Comparison of ENCODE assay signal across 2 cellular contexts in the genomic region with DNA sequence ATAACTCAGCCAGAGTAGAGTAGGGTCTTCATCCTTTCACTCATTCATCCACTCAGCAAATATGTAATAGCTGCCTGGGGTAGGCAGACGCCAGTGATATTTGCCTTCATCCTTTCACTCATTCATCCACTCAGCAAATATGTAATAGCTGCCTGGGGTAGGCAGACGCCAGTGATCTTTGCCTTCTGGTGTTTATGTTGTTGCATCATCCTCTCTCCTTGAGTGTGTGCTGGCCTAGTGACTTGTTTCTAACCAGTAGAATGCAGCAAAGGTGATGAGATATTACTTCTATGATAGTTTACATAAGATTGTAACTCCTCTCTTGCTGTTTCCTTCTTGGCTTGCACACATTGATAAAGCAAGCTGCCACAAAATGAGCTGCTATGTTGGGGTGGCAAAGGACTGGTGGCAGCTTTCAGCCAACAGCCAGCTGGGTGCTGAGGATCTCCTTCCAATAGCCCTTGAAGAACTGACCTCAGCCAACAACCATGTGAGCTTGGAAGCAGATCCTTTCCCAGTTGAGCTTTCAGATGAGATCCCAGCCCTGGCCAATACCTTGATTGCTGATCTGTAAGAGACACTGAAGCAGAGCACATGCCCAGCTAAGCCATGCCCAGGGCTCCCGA.
TF ChIP-seq lines count a peak whose summit lies in the region.

No MANE protein-coding gene starts in this region.

TF ChIP-seq in HepG2, 621 proteins besides CTCF, POLR2A, EP300 and RAD21 (continues in another document):
- TF ChIP-seq ZNF296 (CRISPR knock-in tag; conservative IDR thresholded peaks at IDR 0.05) (no peak), ZNF775 (CRISPR knock-in tag; IDR thresholded peaks at IDR 0.05; ENCODE audit: borderline replicate concordance) (no peak), FOXO1 (CRISPR knock-in tag; IDR thresholded peaks at IDR 0.05) (no peak), MAFK (conservative IDR thresholded peaks at IDR 0.05 in 1 of 2, IDR thresholded peaks at IDR 0.05 in 1 of 2; ENCODE audit: low read length in 2 of 2) (peak; percentile 26 to 32; a peak in 1 of 4 replicates), ZNF225 (CRISPR knock-in tag; IDR thresholded peaks at IDR 0.05) (no peak), NCOA2 (CRISPR knock-in tag; IDR thresholded peaks at IDR 0.05) (no peak), ZNF232 (CRISPR knock-in tag; IDR thresholded peaks at IDR 0.05; ENCODE audit: borderline replicate concordance) (no peak), SNAI1 (CRISPR knock-in tag; IDR thresholded peaks at IDR 0.05; ENCODE audit: borderline replicate concordance) (no peak), HMG20A (CRISPR knock-in tag; IDR thresholded peaks at IDR 0.05; ENCODE audit: borderline replicate concordance) (peak; percentile 27; the same call in 1 of the 2 replicates), CEBPG (CRISPR knock-in tag; IDR thresholded peaks at IDR 0.05) (peak; percentile 81), CHD4 (IDR thresholded peaks at IDR 0.05; ENCODE audit: borderline replicate concordance, low read length) (no peak), NBN (conservative IDR thresholded peaks at IDR 0.05) (no peak), RBM39 (IDR thresholded peaks at IDR 0.05; ENCODE audit: low read depth, low read length, poor library complexity, severe bottlenecking) (no peak), SALL2 (CRISPR knock-in tag; IDR thresholded peaks at IDR 0.05) (no peak), XRCC5 (optimal IDR thresholded peaks at IDR 0.05; ENCODE audit: low read length) (no peak), ZFP36L1 (CRISPR knock-in tag; IDR thresholded peaks at IDR 0.05) (no peak), GTF3A (CRISPR knock-in tag; conservative IDR thresholded peaks at IDR 0.05) (no peak), CEBPB (IDR thresholded peaks at IDR 0.05; ENCODE audit: borderline replicate concordance, low read depth, low read length) (peak; percentile 71)
- TF ChIP-seq, protein P1, sequence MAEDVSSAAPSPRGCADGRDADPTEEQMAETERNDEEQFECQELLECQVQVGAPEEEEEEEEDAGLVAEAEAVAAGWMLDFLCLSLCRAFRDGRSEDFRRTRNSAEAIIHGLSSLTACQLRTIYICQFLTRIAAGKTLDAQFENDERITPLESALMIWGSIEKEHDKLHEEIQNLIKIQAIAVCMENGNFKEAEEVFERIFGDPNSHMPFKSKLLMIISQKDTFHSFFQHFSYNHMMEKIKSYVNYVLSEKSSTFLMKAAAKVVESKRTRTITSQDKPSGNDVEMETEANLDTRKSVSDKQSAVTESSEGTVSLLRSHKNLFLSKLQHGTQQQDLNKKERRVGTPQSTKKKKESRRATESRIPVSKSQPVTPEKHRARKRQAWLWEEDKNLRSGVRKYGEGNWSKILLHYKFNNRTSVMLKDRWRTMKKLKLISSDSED (CRISPR knock-in tag; IDR thresholded peaks at IDR 0.05) = no peak
- TF ChIP-seq, protein P2, sequence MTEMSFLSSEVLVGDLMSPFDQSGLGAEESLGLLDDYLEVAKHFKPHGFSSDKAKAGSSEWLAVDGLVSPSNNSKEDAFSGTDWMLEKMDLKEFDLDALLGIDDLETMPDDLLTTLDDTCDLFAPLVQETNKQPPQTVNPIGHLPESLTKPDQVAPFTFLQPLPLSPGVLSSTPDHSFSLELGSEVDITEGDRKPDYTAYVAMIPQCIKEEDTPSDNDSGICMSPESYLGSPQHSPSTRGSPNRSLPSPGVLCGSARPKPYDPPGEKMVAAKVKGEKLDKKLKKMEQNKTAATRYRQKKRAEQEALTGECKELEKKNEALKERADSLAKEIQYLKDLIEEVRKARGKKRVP (CRISPR knock-in tag; IDR thresholded peaks at IDR 0.05) = peak; percentile 49 to 89; a peak in 2 of 4 replicates
- TF ChIP-seq, protein P3, sequence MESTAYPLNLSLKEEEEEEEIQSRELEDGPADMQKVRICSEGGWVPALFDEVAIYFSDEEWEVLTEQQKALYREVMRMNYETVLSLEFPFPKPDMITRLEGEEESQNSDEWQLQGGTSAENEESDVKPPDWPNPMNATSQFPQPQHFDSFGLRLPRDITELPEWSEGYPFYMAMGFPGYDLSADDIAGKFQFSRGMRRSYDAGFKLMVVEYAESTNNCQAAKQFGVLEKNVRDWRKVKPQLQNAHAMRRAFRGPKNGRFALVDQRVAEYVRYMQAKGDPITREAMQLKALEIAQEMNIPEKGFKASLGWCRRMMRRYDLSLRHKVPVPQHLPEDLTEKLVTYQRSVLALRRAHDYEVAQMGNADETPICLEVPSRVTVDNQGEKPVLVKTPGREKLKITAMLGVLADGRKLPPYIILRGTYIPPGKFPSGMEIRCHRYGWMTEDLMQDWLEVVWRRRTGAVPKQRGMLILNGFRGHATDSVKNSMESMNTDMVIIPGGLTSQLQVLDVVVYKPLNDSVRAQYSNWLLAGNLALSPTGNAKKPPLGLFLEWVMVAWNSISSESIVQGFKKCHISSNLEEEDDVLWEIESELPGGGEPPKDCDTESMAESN (CRISPR knock-in tag; conservative IDR thresholded peaks at IDR 0.05) = no peak
- TF ChIP-seq, protein P4, sequence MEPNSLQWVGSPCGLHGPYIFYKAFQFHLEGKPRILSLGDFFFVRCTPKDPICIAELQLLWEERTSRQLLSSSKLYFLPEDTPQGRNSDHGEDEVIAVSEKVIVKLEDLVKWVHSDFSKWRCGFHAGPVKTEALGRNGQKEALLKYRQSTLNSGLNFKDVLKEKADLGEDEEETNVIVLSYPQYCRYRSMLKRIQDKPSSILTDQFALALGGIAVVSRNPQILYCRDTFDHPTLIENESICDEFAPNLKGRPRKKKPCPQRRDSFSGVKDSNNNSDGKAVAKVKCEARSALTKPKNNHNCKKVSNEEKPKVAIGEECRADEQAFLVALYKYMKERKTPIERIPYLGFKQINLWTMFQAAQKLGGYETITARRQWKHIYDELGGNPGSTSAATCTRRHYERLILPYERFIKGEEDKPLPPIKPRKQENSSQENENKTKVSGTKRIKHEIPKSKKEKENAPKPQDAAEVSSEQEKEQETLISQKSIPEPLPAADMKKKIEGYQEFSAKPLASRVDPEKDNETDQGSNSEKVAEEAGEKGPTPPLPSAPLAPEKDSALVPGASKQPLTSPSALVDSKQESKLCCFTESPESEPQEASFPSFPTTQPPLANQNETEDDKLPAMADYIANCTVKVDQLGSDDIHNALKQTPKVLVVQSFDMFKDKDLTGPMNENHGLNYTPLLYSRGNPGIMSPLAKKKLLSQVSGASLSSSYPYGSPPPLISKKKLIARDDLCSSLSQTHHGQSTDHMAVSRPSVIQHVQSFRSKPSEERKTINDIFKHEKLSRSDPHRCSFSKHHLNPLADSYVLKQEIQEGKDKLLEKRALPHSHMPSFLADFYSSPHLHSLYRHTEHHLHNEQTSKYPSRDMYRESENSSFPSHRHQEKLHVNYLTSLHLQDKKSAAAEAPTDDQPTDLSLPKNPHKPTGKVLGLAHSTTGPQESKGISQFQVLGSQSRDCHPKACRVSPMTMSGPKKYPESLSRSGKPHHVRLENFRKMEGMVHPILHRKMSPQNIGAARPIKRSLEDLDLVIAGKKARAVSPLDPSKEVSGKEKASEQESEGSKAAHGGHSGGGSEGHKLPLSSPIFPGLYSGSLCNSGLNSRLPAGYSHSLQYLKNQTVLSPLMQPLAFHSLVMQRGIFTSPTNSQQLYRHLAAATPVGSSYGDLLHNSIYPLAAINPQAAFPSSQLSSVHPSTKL (CRISPR knock-in tag; IDR thresholded peaks at IDR 0.05) = peak; percentile 37; the same call in 1 of the 2 replicates

TF ChIP-seq in HEK293T, 16 proteins besides CTCF, POLR2A, EP300 and RAD21:
- TF ChIP-seq SUZ12 (IDR thresholded peaks at IDR 0.05) (no peak), LEF1 (IDR thresholded peaks at IDR 0.05; ENCODE audit: borderline replicate concordance) (no peak), HDGF (IDR thresholded peaks at IDR 0.05; ENCODE audit: borderline replicate concordance) (no peak), CTBP1 (IDR thresholded peaks at IDR 0.05; ENCODE audit: borderline replicate concordance) (no peak), TARDBP (IDR thresholded peaks at IDR 0.05) (no peak), FOXA1 (IDR thresholded peaks at IDR 0.05) (no peak), FOXK2 (IDR thresholded peaks at IDR 0.05) (no peak), ARNT (IDR thresholded peaks at IDR 0.05) (no peak), L3MBTL2 (conservative IDR thresholded peaks at IDR 0.05) (no peak), NFRKB (IDR thresholded peaks at IDR 0.05) (no peak), FOXM1 (IDR thresholded peaks at IDR 0.05; ENCODE audit: borderline replicate concordance) (no peak), SP1 (IDR thresholded peaks at IDR 0.05) (no peak), BHLHE40 (IDR thresholded peaks at IDR 0.05; ENCODE audit: borderline replicate concordance) (no peak), ELF4 (IDR thresholded peaks at IDR 0.05) (no peak), ZNF384 (IDR thresholded peaks at IDR 0.05) (no peak)
- TF ChIP-seq, protein P5, sequence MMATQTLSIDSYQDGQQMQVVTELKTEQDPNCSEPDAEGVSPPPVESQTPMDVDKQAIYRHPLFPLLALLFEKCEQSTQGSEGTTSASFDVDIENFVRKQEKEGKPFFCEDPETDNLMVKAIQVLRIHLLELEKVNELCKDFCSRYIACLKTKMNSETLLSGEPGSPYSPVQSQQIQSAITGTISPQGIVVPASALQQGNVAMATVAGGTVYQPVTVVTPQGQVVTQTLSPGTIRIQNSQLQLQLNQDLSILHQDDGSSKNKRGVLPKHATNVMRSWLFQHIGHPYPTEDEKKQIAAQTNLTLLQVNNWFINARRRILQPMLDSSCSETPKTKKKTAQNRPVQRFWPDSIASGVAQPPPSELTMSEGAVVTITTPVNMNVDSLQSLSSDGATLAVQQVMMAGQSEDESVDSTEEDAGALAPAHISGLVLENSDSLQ (IDR thresholded peaks at IDR 0.05) = no peak
